ENCODE assay signal across 6 cellular contexts in the genomic region with DNA sequence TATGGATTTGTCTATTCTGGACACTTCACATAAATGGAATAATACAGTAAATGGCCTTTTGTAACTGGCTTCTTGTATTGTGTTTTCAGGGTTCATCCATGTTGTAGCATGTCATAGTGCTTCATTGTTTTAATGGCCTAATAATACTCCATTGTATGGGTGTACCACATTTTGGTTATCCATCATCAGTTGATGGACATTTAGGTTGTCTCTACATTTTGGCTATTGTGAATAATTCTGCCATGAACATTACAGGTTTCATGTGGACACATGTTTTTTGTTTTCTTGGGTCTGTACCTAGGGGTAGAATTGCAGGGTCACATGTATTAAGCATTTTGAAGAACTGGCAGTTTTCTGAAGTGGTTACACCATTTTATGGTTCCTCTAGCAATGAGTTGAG.
"Had no signal": no experiment of that assay in that cellular context is flagged by ENCODE, and none has a peak within 500 bp of the region (broad histone marks: within the 10 kb centered on the region; RNA-seq: fewer than 3 reads in every experiment).

No MANE protein-coding gene starts in this region.

- H3K4me2 ChIP-seq: GM23338 had no signal

- DNase-seq: H9, HCEC 1CT, HFFc6, KG1 had no signal

- H3K27me3 Mint-ChIP-seq: IgD-negative memory B cell had no signal

- H3K27ac Mint-ChIP-seq: GM23338, H9, HFFc6, IgD-negative memory B cell had no signal

- ATAC-seq: GM23338 had no signal

- H3K4me1 Mint-ChIP-seq: IgD-negative memory B cell had no signal

- H3K4me3 ChIP-seq: GM23338 had no signal

- H3K4me3 Mint-ChIP-seq: GM23338, H9, HFFc6 had no signal

- H2AFZ ChIP-seq: GM23338 had no signal
